10 cellular contexts compared by ENCODE assay signal in the genomic region with DNA sequence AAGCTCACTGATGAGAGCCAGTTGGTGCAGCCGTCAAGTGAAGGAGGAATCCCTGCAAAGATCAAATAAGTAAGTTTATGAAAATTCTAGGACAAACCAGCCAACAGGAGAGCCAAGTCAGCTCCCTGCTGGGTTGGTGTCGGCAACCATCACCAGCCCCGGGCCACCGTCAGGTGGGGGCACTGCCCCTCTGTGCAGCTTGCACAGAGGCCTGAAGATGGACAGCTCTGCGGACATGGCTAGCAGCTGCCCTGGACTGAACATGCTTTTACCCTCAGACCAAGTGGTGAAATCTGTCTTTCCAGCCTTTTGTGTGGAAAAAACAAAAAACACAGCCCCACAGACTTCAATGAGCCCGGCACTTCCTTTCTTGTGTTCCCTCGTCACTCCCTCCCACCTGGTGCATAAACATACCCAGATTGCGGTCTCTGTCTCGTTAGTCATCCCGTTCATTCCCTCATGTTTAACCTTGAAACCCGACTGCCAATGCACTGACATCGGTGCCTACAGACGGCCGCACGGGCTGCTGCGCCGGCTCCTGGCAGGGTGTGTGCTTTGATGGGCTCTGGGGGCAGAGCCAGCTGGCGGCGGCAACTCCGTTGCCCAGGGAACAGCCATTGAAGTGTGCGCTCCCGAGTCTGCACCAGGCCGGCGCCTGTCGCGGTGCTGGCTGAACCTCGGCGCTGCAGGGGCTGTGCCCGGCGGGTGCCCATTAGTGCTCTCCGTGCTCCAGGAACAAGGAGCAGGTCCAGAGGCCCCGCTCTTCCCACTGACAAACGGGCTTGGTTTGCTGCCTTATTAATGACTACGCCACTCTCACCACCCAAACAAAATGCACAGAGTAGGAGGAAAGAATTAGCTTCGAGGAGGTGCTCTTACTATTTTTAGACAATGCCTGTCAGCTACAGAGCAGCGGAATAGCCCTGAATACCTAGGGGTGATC.
A peak's percentile ranks its signal among the peaks of the same experiment; 100 is the strongest.
DNase-seq lines count a peak whose midpoint lies in the region; ATAC-seq and TF ChIP-seq lines count a peak whose summit lies in the region.
"Had no signal": no experiment of that assay in that cellular context is flagged by ENCODE, and none has a peak within 500 bp of the region (broad histone marks: within the 10 kb centered on the region; RNA-seq: fewer than 3 reads in every experiment).

No MANE protein-coding gene starts in this region.

- H3K4me3 ChIP-seq in fibroblast of mammary gland (ENCODE audit: control insufficient read depth, low read depth, low read length) = no peak overlapping the region
- H3K4me3 ChIP-seq: GM12878 had no signal

- ATAC-seq in GM18861 (IDR thresholded peaks at IDR 0.05; ENCODE audit: unreplicated experiment) (no peak), HG03039 (IDR thresholded peaks at IDR 0.05; ENCODE audit: unreplicated experiment) (no peak)
- ATAC-seq: GM12878 had no signal

- DNase-seq in H4 (ENCODE audit: low spot score) (peak; percentile 69), NCI-H524 (lab: John Stamatoyannopoulos, UW) (peak; percentile 59 to 89), fibroblast of mammary gland (ENCODE audit: low read depth) (peak; percentile 37), pons (ENCODE audit: low spot score) (peak; percentile 56), NCI-H82 treated with DMSO at 0.1 percent for 48 hours (lab: John Stamatoyannopoulos, UW; ENCODE audit: unreplicated experiment) (no peak)
- DNase-seq in stimulated activated CD4-positive, alpha-beta T cell treated with anti-CD3 and anti-CD28 coated beads, Interleukin-12 subunit alpha, Interleukin-12 subunit beta, amount 100 ng/mL, for 4 hours = no peak
- DNase-seq: mesendoderm had no signal

- no peak for TF ChIP-seq CTCF in fibroblast of mammary gland (conservative IDR thresholded peaks at IDR 0.05; ENCODE audit: control insufficient read depth, insufficient read depth, low read depth, low read length)

Comparison
In these comparisons a context has a peak if more than half of its experiments do, and no peak if none do; other contexts are left out.
1. DNase-seq: peak in H4 (single experiment), NCI-H524 (2 of 2), fibroblast of mammary gland (single experiment) and pons (single experiment); none in NCI-H82 treated with DMSO at 0.1 percent for 48 hours (single experiment) and stimulated activated CD4-positive, alpha-beta T cell treated with anti-CD3 and anti-CD28 coated beads, Interleukin-12 subunit alpha, Interleukin-12 subunit beta, amount 100 ng/mL, for 4 hours (single experiment).